1 cellular context compared by ENCODE assay signal in the genomic region with DNA sequence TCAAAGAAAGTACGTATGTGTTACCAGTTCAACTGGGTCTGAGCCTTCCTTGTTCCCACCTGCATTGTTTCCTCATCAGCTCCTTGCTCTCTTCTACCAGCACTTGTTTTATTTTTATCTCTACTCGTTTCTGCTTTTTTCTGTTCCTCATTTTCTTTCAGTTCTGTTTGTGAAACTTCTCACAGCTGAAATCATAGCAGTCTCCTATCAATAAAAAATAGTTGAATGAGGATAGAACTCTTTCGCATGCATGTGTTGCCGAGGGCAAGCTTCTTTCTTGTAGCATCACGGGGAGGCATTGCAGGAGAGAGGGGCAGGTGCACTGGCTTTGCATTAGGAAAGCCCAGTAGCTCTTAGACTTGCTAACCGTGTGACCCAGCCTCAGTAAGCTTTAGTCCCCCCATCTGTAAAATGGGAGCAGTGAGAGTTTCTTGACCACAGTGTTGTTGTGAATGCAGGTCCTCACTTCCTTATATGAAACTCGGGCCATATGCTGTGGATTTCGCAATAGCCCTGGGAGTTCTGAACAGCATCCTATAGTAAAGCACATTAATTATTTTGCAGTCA.
TF ChIP-seq lines count a peak whose summit lies in the region.

No MANE protein-coding gene starts in this region.

TF ChIP-seq in WTC11, 78 proteins besides CTCF, POLR2A, EP300 and RAD21 (continued from another document):
- TF ChIP-seq, protein P1, sequence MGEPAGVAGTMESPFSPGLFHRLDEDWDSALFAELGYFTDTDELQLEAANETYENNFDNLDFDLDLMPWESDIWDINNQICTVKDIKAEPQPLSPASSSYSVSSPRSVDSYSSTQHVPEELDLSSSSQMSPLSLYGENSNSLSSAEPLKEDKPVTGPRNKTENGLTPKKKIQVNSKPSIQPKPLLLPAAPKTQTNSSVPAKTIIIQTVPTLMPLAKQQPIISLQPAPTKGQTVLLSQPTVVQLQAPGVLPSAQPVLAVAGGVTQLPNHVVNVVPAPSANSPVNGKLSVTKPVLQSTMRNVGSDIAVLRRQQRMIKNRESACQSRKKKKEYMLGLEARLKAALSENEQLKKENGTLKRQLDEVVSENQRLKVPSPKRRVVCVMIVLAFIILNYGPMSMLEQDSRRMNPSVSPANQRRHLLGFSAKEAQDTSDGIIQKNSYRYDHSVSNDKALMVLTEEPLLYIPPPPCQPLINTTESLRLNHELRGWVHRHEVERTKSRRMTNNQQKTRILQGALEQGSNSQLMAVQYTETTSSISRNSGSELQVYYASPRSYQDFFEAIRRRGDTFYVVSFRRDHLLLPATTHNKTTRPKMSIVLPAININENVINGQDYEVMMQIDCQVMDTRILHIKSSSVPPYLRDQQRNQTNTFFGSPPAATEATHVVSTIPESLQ (CRISPR knock-in tag; IDR thresholded peaks at IDR 0.05), result no peak
- TF ChIP-seq, protein P2, sequence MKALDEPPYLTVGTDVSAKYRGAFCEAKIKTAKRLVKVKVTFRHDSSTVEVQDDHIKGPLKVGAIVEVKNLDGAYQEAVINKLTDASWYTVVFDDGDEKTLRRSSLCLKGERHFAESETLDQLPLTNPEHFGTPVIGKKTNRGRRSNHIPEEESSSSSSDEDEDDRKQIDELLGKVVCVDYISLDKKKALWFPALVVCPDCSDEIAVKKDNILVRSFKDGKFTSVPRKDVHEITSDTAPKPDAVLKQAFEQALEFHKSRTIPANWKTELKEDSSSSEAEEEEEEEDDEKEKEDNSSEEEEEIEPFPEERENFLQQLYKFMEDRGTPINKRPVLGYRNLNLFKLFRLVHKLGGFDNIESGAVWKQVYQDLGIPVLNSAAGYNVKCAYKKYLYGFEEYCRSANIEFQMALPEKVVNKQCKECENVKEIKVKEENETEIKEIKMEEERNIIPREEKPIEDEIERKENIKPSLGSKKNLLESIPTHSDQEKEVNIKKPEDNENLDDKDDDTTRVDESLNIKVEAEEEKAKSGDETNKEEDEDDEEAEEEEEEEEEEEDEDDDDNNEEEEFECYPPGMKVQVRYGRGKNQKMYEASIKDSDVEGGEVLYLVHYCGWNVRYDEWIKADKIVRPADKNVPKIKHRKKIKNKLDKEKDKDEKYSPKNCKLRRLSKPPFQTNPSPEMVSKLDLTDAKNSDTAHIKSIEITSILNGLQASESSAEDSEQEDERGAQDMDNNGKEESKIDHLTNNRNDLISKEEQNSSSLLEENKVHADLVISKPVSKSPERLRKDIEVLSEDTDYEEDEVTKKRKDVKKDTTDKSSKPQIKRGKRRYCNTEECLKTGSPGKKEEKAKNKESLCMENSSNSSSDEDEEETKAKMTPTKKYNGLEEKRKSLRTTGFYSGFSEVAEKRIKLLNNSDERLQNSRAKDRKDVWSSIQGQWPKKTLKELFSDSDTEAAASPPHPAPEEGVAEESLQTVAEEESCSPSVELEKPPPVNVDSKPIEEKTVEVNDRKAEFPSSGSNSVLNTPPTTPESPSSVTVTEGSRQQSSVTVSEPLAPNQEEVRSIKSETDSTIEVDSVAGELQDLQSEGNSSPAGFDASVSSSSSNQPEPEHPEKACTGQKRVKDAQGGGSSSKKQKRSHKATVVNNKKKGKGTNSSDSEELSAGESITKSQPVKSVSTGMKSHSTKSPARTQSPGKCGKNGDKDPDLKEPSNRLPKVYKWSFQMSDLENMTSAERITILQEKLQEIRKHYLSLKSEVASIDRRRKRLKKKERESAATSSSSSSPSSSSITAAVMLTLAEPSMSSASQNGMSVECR (CRISPR knock-in tag; IDR thresholded peaks at IDR 0.05; ENCODE audit: borderline replicate concordance), result no peak
- TF ChIP-seq ESRRA (CRISPR knock-in tag; IDR thresholded peaks at IDR 0.05; ENCODE audit: borderline replicate concordance) (no peak), ZNF219 (CRISPR knock-in tag; IDR thresholded peaks at IDR 0.05; ENCODE audit: borderline replicate concordance) (no peak)
- TF ChIP-seq, protein P3, sequence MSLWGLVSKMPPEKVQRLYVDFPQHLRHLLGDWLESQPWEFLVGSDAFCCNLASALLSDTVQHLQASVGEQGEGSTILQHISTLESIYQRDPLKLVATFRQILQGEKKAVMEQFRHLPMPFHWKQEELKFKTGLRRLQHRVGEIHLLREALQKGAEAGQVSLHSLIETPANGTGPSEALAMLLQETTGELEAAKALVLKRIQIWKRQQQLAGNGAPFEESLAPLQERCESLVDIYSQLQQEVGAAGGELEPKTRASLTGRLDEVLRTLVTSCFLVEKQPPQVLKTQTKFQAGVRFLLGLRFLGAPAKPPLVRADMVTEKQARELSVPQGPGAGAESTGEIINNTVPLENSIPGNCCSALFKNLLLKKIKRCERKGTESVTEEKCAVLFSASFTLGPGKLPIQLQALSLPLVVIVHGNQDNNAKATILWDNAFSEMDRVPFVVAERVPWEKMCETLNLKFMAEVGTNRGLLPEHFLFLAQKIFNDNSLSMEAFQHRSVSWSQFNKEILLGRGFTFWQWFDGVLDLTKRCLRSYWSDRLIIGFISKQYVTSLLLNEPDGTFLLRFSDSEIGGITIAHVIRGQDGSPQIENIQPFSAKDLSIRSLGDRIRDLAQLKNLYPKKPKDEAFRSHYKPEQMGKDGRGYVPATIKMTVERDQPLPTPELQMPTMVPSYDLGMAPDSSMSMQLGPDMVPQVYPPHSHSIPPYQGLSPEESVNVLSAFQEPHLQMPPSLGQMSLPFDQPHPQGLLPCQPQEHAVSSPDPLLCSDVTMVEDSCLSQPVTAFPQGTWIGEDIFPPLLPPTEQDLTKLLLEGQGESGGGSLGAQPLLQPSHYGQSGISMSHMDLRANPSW (CRISPR knock-in tag; conservative IDR thresholded peaks at IDR 0.05; ENCODE audit: low read depth), result no peak
